In genomic region chr11:97158256-97158655, GRCh38 we compare ENCODE assay signal across 1 cellular context.
TF ChIP-seq lines count a peak whose summit lies in the region.

No MANE protein-coding gene starts in this region.

TF ChIP-seq in GM23338, 12 proteins besides CTCF, POLR2A, EP300 and RAD21 (continued from another document):
- TF ChIP-seq REST (IDR thresholded peaks at IDR 0.05; ENCODE audit: unreplicated experiment) (no peak), POLR2AphosphoS5 (IDR thresholded peaks at IDR 0.05; ENCODE audit: low read depth) (no peak), ZNF331 (CRISPR knock-in tag; IDR thresholded peaks at IDR 0.05; ENCODE audit: low read depth) (no peak), ZNF462 (CRISPR knock-in tag; IDR thresholded peaks at IDR 0.05) (no peak)
